In genomic region chr2:178482437-178482836, GRCh38 we compare ENCODE assay signal across 8 cellular contexts. TPM values are rescaled to one million over a fixed set of nuclear protein-coding genes. Genes with fewer than 3 reads are reported as not detected.
DNase-seq lines count a peak whose midpoint lies in the region; ATAC-seq and TF ChIP-seq lines count a peak whose summit lies in the region.

No MANE protein-coding gene starts in this region.

- CTCF ChIA-PET in AG04449 (lab: Yijun Ruan, JAX) = interaction anchor here (0.6 to 1.2 kb wide), 3 partner anchors 12 to 1201 kb away, joined by 3 read pairs; no protein-coding TSS in a partner anchor

- peak overlapping the region; percentile 85 to 99 (median 95) for H3K4me3 Mint-ChIP-seq in brain

- TF ChIP-seq CTCF in AG04449 (IDR thresholded peaks at IDR 0.05; ENCODE audit: insufficient read depth, low read length, missing control alignments) (no peak), brain (conservative IDR thresholded peaks at IDR 0.05) (no peak), brain microvascular endothelial cell (IDR thresholded peaks at IDR 0.05; ENCODE audit: low read depth, low read length, missing control alignments) (no peak)

- H3K27ac ChIP-seq in brain microvascular endothelial cell = no peak overlapping the region

- no peaks in the 10 kb centered on the region for H3K27me3 ChIP-seq in brain microvascular endothelial cell (replicated peaks)

- in situ Hi-C loops in brain microvascular endothelial cell (cut with HindIII; ENCODE audit: low pct_ligation_motif_present, low sequenced_read_pairs) = no loop called here

- ATAC-seq in GM18868 (IDR thresholded peaks at IDR 0.05; ENCODE audit: unreplicated experiment) (peak; percentile 36), HG03342 (IDR thresholded peaks at IDR 0.05; ENCODE audit: unreplicated experiment) (peak; percentile 41), HG02571 (IDR thresholded peaks at IDR 0.05; ENCODE audit: unreplicated experiment) (no peak)

- no peaks in the 10 kb centered on the region for H3K36me3 ChIP-seq in brain microvascular endothelial cell (replicated peaks)

- peak overlapping the region in 4 of 5 experiments; percentile 59 to 97 (median 71) for H3K27ac Mint-ChIP-seq in brain

- POLR2A ChIA-PET in AG04449 (lab: Yijun Ruan, JAX) = no interaction called here

- H3K27me3 Mint-ChIP-seq in brain = no peaks in the 10 kb centered on the region

- peaks cover 21% of the 10 kb centered on the region for H3K36me3 Mint-ChIP-seq in brain

- peaks cover 71% of the 10 kb centered on the region for H3K4me1 Mint-ChIP-seq in brain

- H3K9me3 Mint-ChIP-seq in brain = peaks cover 0 to 3% (median 0%) of the 10 kb centered on the region in 5 experiments

- H3K4me3 ChIP-seq in AG04449 (ENCODE audit: low read depth, low read length) (peak overlapping the region; percentile 27), brain microvascular endothelial cell (ENCODE audit: low read depth, low read length) (no peak overlapping the region)

- DNase-seq in AG04449 (ENCODE audit: low read depth, low spot score) = no peak
- no peak for DNase-seq in NCI-H1092 treated with DMSO at 0.1 percent for 48 hours (lab: John Stamatoyannopoulos, UW)
- no peak for DNase-seq in stimulated activated CD4-positive, alpha-beta T cell treated with anti-CD3 and anti-CD28 coated beads, Interleukin-4, amount 100 ng/mL, for 24 hours
- no peak for DNase-seq in brain microvascular endothelial cell

RNA-seq across cellular contexts. Expression of gene PLEKHA3, which starts 2.2 kb away (rescaled TPM):
- polyA plus RNA-seq in brain (ENCODE audit: insufficient read depth, low read depth, low replicate concordance) = 6.4 TPM

RNA-seq across cellular contexts. Expression of gene FKBP7, which starts 4.0 kb away (rescaled TPM):
- 11.1 TPM for polyA plus RNA-seq in brain (ENCODE audit: insufficient read depth, low read depth, low replicate concordance)

RNA-seq across cellular contexts. Expression of gene PJVK, which starts 31.3 kb away (rescaled TPM):
- 0.22 TPM for polyA plus RNA-seq in brain (ENCODE audit: insufficient read depth, low read depth, low replicate concordance)

RNA-seq across cellular contexts. Expression of gene PRKRA, which starts 31.5 kb away (rescaled TPM):
- 54.4 TPM for polyA plus RNA-seq in brain (ENCODE audit: insufficient read depth, low read depth, low replicate concordance)
